9 cellular contexts compared by ENCODE assay signal in genomic region chr17:79008666-79009387, GRCh38. TPM values are rescaled to one million over a fixed set of nuclear protein-coding genes. Genes with fewer than 3 reads are reported as not detected.
DNase-seq lines count a peak whose midpoint lies in the region; ATAC-seq, FAIRE-seq and TF ChIP-seq lines count a peak whose summit lies in the region.
"Had no signal": no experiment of that assay in that cellular context is flagged by ENCODE, and none has a peak within 500 bp of the region (broad histone marks: within the 10 kb centered on the region; RNA-seq: fewer than 3 reads in every experiment).

No MANE protein-coding gene starts in this region.

- peak overlapping the region; percentile 94 for H3K4me2 ChIP-seq in A549

- CTCF ChIA-PET in A549 (lab: Yijun Ruan, JAX) = interaction anchor here (0.6 to 14.8 kb wide), 12 partner anchors 9 to 1148 kb away, joined by 3 to 376 read pairs (median 4); no protein-coding TSS in a partner anchor

- H3K36me3 ChIP-seq in mucosa of descending colon (ENCODE audit: low read depth) = no peaks in the 10 kb centered on the region

- FAIRE-seq in A549 (lab: Jason Lieb, UNC) (no peak), HTR-8/SVneo (lab: Jason Lieb, UNC) (peak; percentile 16), RCC 7860 (lab: Jason Lieb, UNC) (no peak)
- FAIRE-seq: colon had no signal

- no peak for TF ChIP-seq EP300 in A549 (IDR thresholded peaks at IDR 0.05)

- no peak for TF ChIP-seq POLR2A in A549 (IDR thresholded peaks at IDR 0.05; ENCODE audit: low read length)

- peaks cover 1% of the 10 kb centered on the region; the same call in 1 of the 3 replicates for H3K9me3 ChIP-seq in A549
- no peaks in the 10 kb centered on the region for H3K9me3 ChIP-seq in mucosa of descending colon

- intact Hi-C loops in mucosa of descending colon (cut with DNase I, micrococcal nuclease) = no loop called here

- H3K4me1 ChIP-seq in A549 (peaks cover 31% of the 10 kb centered on the region), mucosa of descending colon (ENCODE audit: low read depth) (peaks cover 35% of the 10 kb centered on the region)

- TF ChIP-seq RAD21 in A549 (conservative IDR thresholded peaks at IDR 0.05 in 1 of 2, IDR thresholded peaks at IDR 0.05 in 1 of 2) = no peak

- DNase-seq in A549 (ENCODE audit: low read depth in 1 of 2, low spot score in 1 of 2) (no peak), HTR-8/SVneo (ENCODE audit: insufficient read length, low spot score) (no peak), mucosa of descending colon (no peak), 8988T (no peak), MV-4-11 (lab: John Stamatoyannopoulos, UW) (no peak), RCC 7860 (ENCODE audit: low spot score) (no peak)

- ATAC-seq in A549 = no peak
- no peak for ATAC-seq in mucosa of descending colon
- ATAC-seq in HG02981 (IDR thresholded peaks at IDR 0.05; ENCODE audit: unreplicated experiment) = no peak

- H3K27ac ChIP-seq in A549 (peak overlapping the region; percentile 98 to 99), cingulate gyrus (ENCODE audit: low read depth, low read length) (peak overlapping the region; percentile 47)

- WGBS in A549 (ENCODE audit: missing lambda C conversion rate) = 37% methylated on average over 6 of the region's 7 CpGs

- H3K4me3 ChIP-seq in A549 (peak overlapping the region; percentile 98), mucosa of descending colon (peak overlapping the region; percentile 92)

- POLR2A ChIA-PET in A549 (lab: Yijun Ruan, JAX) = interaction anchor here (0.7 to 1.0 kb wide), 5 partner anchors 14 to 630 kb away, joined by 3 to 7 read pairs (median 4); no protein-coding TSS in a partner anchor

- TF ChIP-seq CTCF in A549 (IDR thresholded peaks at IDR 0.05) (no peak), mucosa of descending colon (IDR thresholded peaks at IDR 0.05) (no peak)

TF ChIP-seq in A549, 52 proteins besides CTCF, POLR2A, EP300 and RAD21:
- no peak for TF ChIP-seq HOXB5 (CRISPR knock-in tag; IDR thresholded peaks at IDR 0.05)
- no peak for TF ChIP-seq KDM1A (IDR thresholded peaks at IDR 0.05; ENCODE audit: low read depth)
- TF ChIP-seq CBX8 (IDR thresholded peaks at IDR 0.05) = no peak
- TF ChIP-seq ZFP36 (IDR thresholded peaks at IDR 0.05; ENCODE audit: borderline replicate concordance, partially characterized antibody) = no peak
- no peak for TF ChIP-seq BHLHE40 (IDR thresholded peaks at IDR 0.05; ENCODE audit: low read depth, low read length)
- TF ChIP-seq SMC3 (IDR thresholded peaks at IDR 0.05) = no peak
- TF ChIP-seq EHF (CRISPR knock-in tag; IDR thresholded peaks at IDR 0.05) = no peak
- TF ChIP-seq ELK1 (IDR thresholded peaks at IDR 0.05; ENCODE audit: low read depth, low read length) = no peak
- TF ChIP-seq RFX5 (IDR thresholded peaks at IDR 0.05) = no peak
- no peak for TF ChIP-seq MAZ (IDR thresholded peaks at IDR 0.05; ENCODE audit: borderline replicate concordance, low read depth, low read length)
- TF ChIP-seq PHF8 (IDR thresholded peaks at IDR 0.05; ENCODE audit: borderline replicate concordance, low read depth) = no peak
- no peak for TF ChIP-seq NR3C1 (IDR thresholded peaks at IDR 0.05)
- TF ChIP-seq ZNF302 (CRISPR knock-in tag; IDR thresholded peaks at IDR 0.05) = no peak
- TF ChIP-seq EHMT2 (IDR thresholded peaks at IDR 0.05; ENCODE audit: low read depth) = no peak
- no peak for TF ChIP-seq MYC (IDR thresholded peaks at IDR 0.05; ENCODE audit: borderline replicate concordance, low read length)
- TF ChIP-seq POLR2AphosphoS2 (conservative IDR thresholded peaks at IDR 0.05; ENCODE audit: low read length) = no peak
- no peak for TF ChIP-seq USF2 (IDR thresholded peaks at IDR 0.05)
- no peak for TF ChIP-seq FOXS1 (CRISPR knock-in tag; IDR thresholded peaks at IDR 0.05)

RNA-seq across cellular contexts. Expression of gene CANT1, which starts 0.7 kb away (rescaled TPM):
- polyA plus RNA-seq in A549 (2011; rRNA removed) = 65.5 and 70.0 TPM in 2 replicates
- 73.1 and 91.1 TPM in 2 replicates for polyA plus RNA-seq in A549 (2012; cell fraction: cytosol; rRNA removed)
- polyA plus RNA-seq in A549 (2012; cell fraction: nucleus; rRNA removed) = 73.9 and 106 TPM in 2 replicates
- polyA plus RNA-seq in A549 (2017; fragmentation: RNase III; extraction: RNeasy Plus Mini Kit Qiagen cat#74134 plus additional on column Dnase treatment) = 63.4 to 67.6 TPM (median 66.8 TPM) in 3 replicates
- 66.6 and 67.2 TPM in 2 replicates for polyA minus RNA-seq in A549 (2011; rRNA and poly(A)+ RNA removed)
- 100 to 1,000 TPM; 159 to 376 (median 242) TPM for total RNA-seq in mucosa of descending colon

RNA-seq across cellular contexts. Expression of gene C1QTNF1, which starts 15.1 kb away (rescaled TPM):
- 10.2 and 13.2 TPM in 2 replicates for polyA plus RNA-seq in A549 (2011; rRNA removed)
- 5.2 and 8.3 TPM in 2 replicates for polyA plus RNA-seq in A549 (2012; cell fraction: cytosol; rRNA removed)
- polyA plus RNA-seq in A549 (2012; cell fraction: nucleus; rRNA removed) = 15.4 and 16.1 TPM in 2 replicates
- 26.1 to 27.8 TPM (median 27.3 TPM) in 3 replicates for polyA plus RNA-seq in A549 (2017; fragmentation: RNase III; extraction: RNeasy Plus Mini Kit Qiagen cat#74134 plus additional on column Dnase treatment)
- polyA minus RNA-seq in A549 (2011; rRNA and poly(A)+ RNA removed) = 12.9 and 13.3 TPM in 2 replicates
- 10 to 100 TPM; 16.9 to 33.3 (median 22.1) TPM for total RNA-seq in mucosa of descending colon

RNA-seq across cellular contexts. Expression of gene LGALS3BP, which starts 29.1 kb away (rescaled TPM):
- polyA plus RNA-seq in A549 (2011; rRNA removed) = 28.3 and 32.3 TPM in 2 replicates
- 21.3 and 28.5 TPM in 2 replicates for polyA plus RNA-seq in A549 (2012; cell fraction: cytosol; rRNA removed)
- polyA plus RNA-seq in A549 (2012; cell fraction: nucleus; rRNA removed) = 104 and 148 TPM in 2 replicates
- 59.5 to 66.1 TPM (median 60.0 TPM) in 3 replicates for polyA plus RNA-seq in A549 (2017; fragmentation: RNase III; extraction: RNeasy Plus Mini Kit Qiagen cat#74134 plus additional on column Dnase treatment)
- 34.3 and 41.5 TPM in 2 replicates for polyA minus RNA-seq in A549 (2011; rRNA and poly(A)+ RNA removed)
- 100 to 1,000 TPM; 329 to 838 (median 752) TPM for total RNA-seq in mucosa of descending colon
